ENCODE assay signal across 8 cellular contexts in the genomic region with DNA sequence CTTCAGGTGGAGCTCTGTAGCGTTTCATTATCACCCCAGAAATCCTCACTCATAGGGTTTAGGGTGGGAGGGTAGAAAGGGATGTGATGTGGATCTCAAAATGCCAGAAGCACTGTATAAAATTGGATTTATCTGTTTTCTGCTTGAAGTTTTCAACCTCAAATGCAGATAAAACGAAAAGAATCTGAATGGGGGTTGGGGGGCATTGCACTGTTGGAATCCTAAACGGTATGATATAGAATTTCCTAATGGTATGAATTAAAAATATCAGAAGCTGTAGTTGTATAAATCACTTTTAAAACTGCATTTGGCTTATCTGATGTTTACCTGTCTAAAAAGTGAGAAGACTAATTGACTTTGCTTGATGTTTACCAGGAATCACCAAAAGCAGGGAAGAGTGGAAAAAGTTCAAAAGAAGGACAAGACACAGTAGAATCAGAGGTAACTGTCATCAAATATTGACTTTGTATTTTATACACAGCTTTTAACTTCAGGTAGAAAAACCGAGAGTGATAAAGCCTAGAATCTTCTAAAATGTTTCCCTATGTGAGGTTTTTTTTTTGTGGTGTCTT. TPM values are rescaled to one million over a fixed set of nuclear protein-coding genes. Genes with fewer than 3 reads are reported as not detected.
A peak's percentile ranks its signal among the peaks of the same experiment; 100 is the strongest.
DNase-seq lines count a peak whose midpoint lies in the region; ATAC-seq, FAIRE-seq and TF ChIP-seq lines count a peak whose summit lies in the region.

No MANE protein-coding gene starts in this region.

- TF ChIP-seq CTCF in VCaP (conservative IDR thresholded peaks at IDR 0.05), result no peak
- TF ChIP-seq CTCF in foreskin fibroblast (IDR thresholded peaks at IDR 0.05; ENCODE audit: low read depth, low read length), result no peak
- no peak for TF ChIP-seq CTCF in gastrocnemius medialis (IDR thresholded peaks at IDR 0.05 in 4 of 5, conservative IDR thresholded peaks at IDR 0.05 in 1 of 5)

- DNase-seq in GM12892 (ENCODE audit: insufficient read length) (no peak), foreskin fibroblast (no peak), gastrocnemius medialis (no peak), kidney glomerular epithelial cell (lab: John Stamatoyannopoulos, UW) (no peak)

- no peaks in the 10 kb centered on the region for H3K9me3 ChIP-seq in gastrocnemius medialis

- no peak for TF ChIP-seq POLR2A in GM12892 (IDR thresholded peaks at IDR 0.05; ENCODE audit: low read depth, low read length)
- TF ChIP-seq POLR2A in gastrocnemius medialis (IDR thresholded peaks at IDR 0.05), result no peak

- H3K36me3 ChIP-seq in gastrocnemius medialis, result no peaks in the 10 kb centered on the region

- FAIRE-seq in GM12892 (lab: Jason Lieb, UNC), result peak; percentile 17

- ATAC-seq in gastrocnemius medialis, result no peak
- ATAC-seq in HG03354 (IDR thresholded peaks at IDR 0.05; ENCODE audit: poor library complexity, severe bottlenecking, unreplicated experiment), result no peak
- ATAC-seq in GM21619 (IDR thresholded peaks at IDR 0.05; ENCODE audit: unreplicated experiment), result no peak
- no peak for ATAC-seq in activated CD4-positive, CD25-positive, alpha-beta regulatory T cell treated with anti-CD3 and anti-CD28 coated beads, Interleukin-2, amount 50 U/mL, for 24 hours

- H3K4me3 ChIP-seq in foreskin fibroblast (ENCODE audit: low read depth in 1 of 2, low read length in 2 of 2) (peak overlapping the region; percentile 68 to 71), gastrocnemius medialis (peak overlapping the region; percentile 59 to 87 (median 66))

- H3K27me3 ChIP-seq in gastrocnemius medialis, result no peaks in the 10 kb centered on the region

- peaks cover 8 to 16% of the 10 kb centered on the region in 2 donors for H3K4me1 ChIP-seq in gastrocnemius medialis

- intact Hi-C loops in gastrocnemius medialis (cut with DNase I; ENCODE audit: low total_unique reads), result loop anchor here (5.0 kb wide), 4 partner anchors 45 to 285 kb away; partner anchors contain the start of gene DYNC1H1

- H3K27ac ChIP-seq in VCaP (peak overlapping the region; percentile 60; the same call in 1 of the 2 replicates), gastrocnemius medialis (peak overlapping the region; percentile 68 to 89 (median 86))

- in situ Hi-C loops in gastrocnemius medialis (cut with MboI; ENCODE audit: low sequenced_read_pairs in 4 of 4), result loop anchor here (25.0 kb wide), 3 partner anchors 175 to 550 kb away; partner anchors contain the start of genes DYNC1H1 (in 1 of the 4), MOK (in 1 of the 4) and ZNF839 (in 1 of the 4)

RNA-seq across cellular contexts. Expression of gene PPP2R5C, which starts 1.1 kb away (rescaled TPM):
- polyA plus RNA-seq in GM12892 (2012; ENCODE audit: missing spikeins), result 106 TPM
- 10 to 100 TPM; 35.4 to 65.9 (median 49.3) TPM for total RNA-seq in gastrocnemius medialis
